Comparison of ENCODE assay signal across 2 cellular contexts in genomic region chr2:215439404-215439803, GRCh38.
TF ChIP-seq lines count a peak whose summit lies in the region.

No MANE protein-coding gene starts in this region.

TF ChIP-seq in A549, 52 proteins besides CTCF, POLR2A, EP300 and RAD21 (continued from another document):
- TF ChIP-seq, protein P1, sequence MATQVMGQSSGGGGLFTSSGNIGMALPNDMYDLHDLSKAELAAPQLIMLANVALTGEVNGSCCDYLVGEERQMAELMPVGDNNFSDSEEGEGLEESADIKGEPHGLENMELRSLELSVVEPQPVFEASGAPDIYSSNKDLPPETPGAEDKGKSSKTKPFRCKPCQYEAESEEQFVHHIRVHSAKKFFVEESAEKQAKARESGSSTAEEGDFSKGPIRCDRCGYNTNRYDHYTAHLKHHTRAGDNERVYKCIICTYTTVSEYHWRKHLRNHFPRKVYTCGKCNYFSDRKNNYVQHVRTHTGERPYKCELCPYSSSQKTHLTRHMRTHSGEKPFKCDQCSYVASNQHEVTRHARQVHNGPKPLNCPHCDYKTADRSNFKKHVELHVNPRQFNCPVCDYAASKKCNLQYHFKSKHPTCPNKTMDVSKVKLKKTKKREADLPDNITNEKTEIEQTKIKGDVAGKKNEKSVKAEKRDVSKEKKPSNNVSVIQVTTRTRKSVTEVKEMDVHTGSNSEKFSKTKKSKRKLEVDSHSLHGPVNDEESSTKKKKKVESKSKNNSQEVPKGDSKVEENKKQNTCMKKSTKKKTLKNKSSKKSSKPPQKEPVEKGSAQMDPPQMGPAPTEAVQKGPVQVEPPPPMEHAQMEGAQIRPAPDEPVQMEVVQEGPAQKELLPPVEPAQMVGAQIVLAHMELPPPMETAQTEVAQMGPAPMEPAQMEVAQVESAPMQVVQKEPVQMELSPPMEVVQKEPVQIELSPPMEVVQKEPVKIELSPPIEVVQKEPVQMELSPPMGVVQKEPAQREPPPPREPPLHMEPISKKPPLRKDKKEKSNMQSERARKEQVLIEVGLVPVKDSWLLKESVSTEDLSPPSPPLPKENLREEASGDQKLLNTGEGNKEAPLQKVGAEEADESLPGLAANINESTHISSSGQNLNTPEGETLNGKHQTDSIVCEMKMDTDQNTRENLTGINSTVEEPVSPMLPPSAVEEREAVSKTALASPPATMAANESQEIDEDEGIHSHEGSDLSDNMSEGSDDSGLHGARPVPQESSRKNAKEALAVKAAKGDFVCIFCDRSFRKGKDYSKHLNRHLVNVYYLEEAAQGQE (IDR thresholded peaks at IDR 0.05) = no peak
- TF ChIP-seq HOXB13 (CRISPR knock-in tag; IDR thresholded peaks at IDR 0.05; ENCODE audit: low read depth) = no peak
- TF ChIP-seq CHD2 (IDR thresholded peaks at IDR 0.05; ENCODE audit: low read length, partially characterized antibody) = no peak
- no peak for TF ChIP-seq NFE2L2 (conservative IDR thresholded peaks at IDR 0.05; ENCODE audit: low read length)
- TF ChIP-seq FOSL2 (IDR thresholded peaks at IDR 0.05) = no peak
- TF ChIP-seq FOSL2 (CRISPR knock-in tag; IDR thresholded peaks at IDR 0.05) = no peak
- TF ChIP-seq GATA3 (IDR thresholded peaks at IDR 0.05; ENCODE audit: borderline replicate concordance) = no peak

TF ChIP-seq in IMR-90, 13 proteins besides CTCF, POLR2A, EP300 and RAD21 (continued from another document):
- TF ChIP-seq RCOR1 (IDR thresholded peaks at IDR 0.05; ENCODE audit: insufficient replicate concordance, low read length) (no peak), RFX5 (IDR thresholded peaks at IDR 0.05; ENCODE audit: low read depth, low read length) (no peak), MAZ (IDR thresholded peaks at IDR 0.05; ENCODE audit: borderline replicate concordance, low read depth, low read length) (no peak), MXI1 (IDR thresholded peaks at IDR 0.05; ENCODE audit: borderline replicate concordance, low read depth, low read length) (no peak), BHLHE40 (IDR thresholded peaks at IDR 0.05; ENCODE audit: low read depth, low read length) (no peak), ELK1 (IDR thresholded peaks at IDR 0.05; ENCODE audit: borderline replicate concordance, low read depth, low read length) (no peak), FOS (IDR thresholded peaks at IDR 0.05; ENCODE audit: low read depth, low read length) (no peak), CHD1 (IDR thresholded peaks at IDR 0.05; ENCODE audit: low read depth, low read length) (no peak)
